In genomic region chr22:32986773-32987050, GRCh38 we compare ENCODE assay signal across 15 cellular contexts.
DNase-seq lines count a peak whose midpoint lies in the region; FAIRE-seq and TF ChIP-seq lines count a peak whose summit lies in the region.
"Had no signal": no experiment of that assay in that cellular context is flagged by ENCODE, and none has a peak within 500 bp of the region (broad histone marks: within the 10 kb centered on the region; RNA-seq: fewer than 3 reads in every experiment).

No MANE protein-coding gene starts in this region.

- H3K79me2 ChIP-seq in PC-9 (ENCODE audit: low read depth): no peaks in the 10 kb centered on the region
- H3K79me2 ChIP-seq in mammary epithelial cell (ENCODE audit: insufficient read depth, low read length): no peaks in the 10 kb centered on the region

- no peaks in the 10 kb centered on the region for H3K9me3 ChIP-seq in PC-9 (ENCODE audit: insufficient read depth, low read depth)
- H3K9me3 ChIP-seq in mammary epithelial cell (replicated peaks; ENCODE audit: insufficient read depth, low read length): no peaks in the 10 kb centered on the region
- H3K9me3 ChIP-seq: upper lobe of left lung had no signal

- H4K20me1 ChIP-seq in PC-9 (ENCODE audit: insufficient read depth): no peaks in the 10 kb centered on the region
- no peaks in the 10 kb centered on the region for H4K20me1 ChIP-seq in mammary epithelial cell (ENCODE audit: insufficient read depth, low read length)

- H3K4me1 ChIP-seq in PC-9 (replicated peaks; ENCODE audit: insufficient read depth) (peaks cover 33% of the 10 kb centered on the region), mammary epithelial cell (ENCODE audit: insufficient read depth, low read length) (peaks cover 39% of the 10 kb centered on the region)

- in situ Hi-C loops in mammary epithelial cell (cut with MboI; ENCODE audit: low sequenced_read_pairs in 2 of 2): loop anchor here (5.0 to 25.0 kb wide), 3 partner anchors 179 to 462 kb away; no protein-coding TSS in a partner anchor

- 0 out of 2 replicates have a peak overlapping the region, but pooled peaks have one; percentile 14 for H3K4me2 ChIP-seq in PC-9
- H3K4me2 ChIP-seq in mammary epithelial cell (ENCODE audit: insufficient read depth, low read depth, low read length): peak overlapping the region; percentile 72

- H3K9ac ChIP-seq in mammary epithelial cell (ENCODE audit: insufficient read depth, low read length): peak overlapping the region; percentile 39

- H3K27me3 Mint-ChIP-seq in mesothelial cell of epicardium (ENCODE audit: low read depth): peaks cover 3% of the 10 kb centered on the region
- peaks cover 4% of the 10 kb centered on the region for H3K27me3 Mint-ChIP-seq in type B pancreatic cell
- H3K27me3 Mint-ChIP-seq: activated CD8-positive, alpha-beta memory T cell treated with anti-CD3 and anti-CD28 coated beads, Interleukin-2, amount 10 ng/mL, durations not matched to agents 7 days and 5 days had no signal

- no peak for FAIRE-seq in HTR-8/SVneo (lab: Jason Lieb, UNC)
- FAIRE-seq: GM19239 had no signal

- no peak overlapping the region for H3K4me3 Mint-ChIP-seq in mesothelial cell of epicardium
- peak overlapping the region; percentile 6 for H3K4me3 Mint-ChIP-seq in type B pancreatic cell
- H3K4me3 Mint-ChIP-seq: activated CD8-positive, alpha-beta memory T cell treated with anti-CD3 and anti-CD28 coated beads, Interleukin-2, amount 10 ng/mL, durations not matched to agents 7 days and 5 days; activated T-cell treated with anti-CD3 and anti-CD28 coated beads, Interleukin-2, amount 50 U/mL, for 72 hours; stimulated activated effector memory CD8-positive, alpha-beta T cell treated with anti-CD3 and anti-CD28 coated beads, Interleukin-12 subunit alpha, Interleukin-12 subunit beta, amount 100 ng/mL, for 72 hours had no signal

- no TSS peak for BruUV-seq in PC-9 (replicated peaks; lab: Mats Ljungman, UMichigan)
- TSS peak; percentile 96 for BruUV-seq in mammary epithelial cell (replicated peaks; lab: Mats Ljungman, UMichigan)

- no peak overlapping the region for H3K27ac ChIP-seq in PC-9
- peak overlapping the region; percentile 80 for H3K27ac ChIP-seq in mammary epithelial cell (ENCODE audit: insufficient read depth, low read depth, low read length)
- H3K27ac ChIP-seq: brain microvascular endothelial cell had no signal

- H3K9me3 Mint-ChIP-seq in mesothelial cell of epicardium (no peaks in the 10 kb centered on the region), type B pancreatic cell (no peaks in the 10 kb centered on the region)
- H3K9me3 Mint-ChIP-seq: activated T-cell treated with anti-CD3 and anti-CD28 coated beads, Interleukin-2, amount 50 U/mL, for 72 hours; stimulated activated effector memory CD8-positive, alpha-beta T cell treated with anti-CD3 and anti-CD28 coated beads, Interleukin-12 subunit alpha, Interleukin-12 subunit beta, amount 100 ng/mL, for 72 hours had no signal

- 0% methylated on average over 1 of the region's 2 CpGs for WGBS in mammary epithelial cell (ENCODE audit: low coverage, missing lambda C conversion rate)

- H3K27ac Mint-ChIP-seq in mesothelial cell of epicardium (peak overlapping the region; percentile 86), type B pancreatic cell (peak overlapping the region; percentile 83)
- H3K27ac Mint-ChIP-seq: activated CD8-positive, alpha-beta memory T cell treated with anti-CD3 and anti-CD28 coated beads, Interleukin-2, amount 10 ng/mL, durations not matched to agents 7 days and 5 days; activated T-cell treated with anti-CD3 and anti-CD28 coated beads, Interleukin-2, amount 50 U/mL, for 72 hours; stimulated activated effector memory CD8-positive, alpha-beta T cell treated with anti-CD3 and anti-CD28 coated beads, Interleukin-12 subunit alpha, Interleukin-12 subunit beta, amount 100 ng/mL, for 72 hours had no signal

- TF ChIP-seq CTCF in PC-9 (conservative IDR thresholded peaks at IDR 0.05) (no peak), mammary epithelial cell (conservative IDR thresholded peaks at IDR 0.05 in 1 of 2, IDR thresholded peaks at IDR 0.05 in 1 of 2; ENCODE audit: extremely low read depth in 1 of 2, insufficient read depth in 1 of 2, low read depth in 1 of 2, low read length in 2 of 2) (no peak), mesothelial cell of epicardium (IDR thresholded peaks at IDR 0.05; ENCODE audit: unreplicated experiment) (no peak), type B pancreatic cell (conservative IDR thresholded peaks at IDR 0.05) (no peak)

- H2AFZ ChIP-seq in PC-9 (no peak overlapping the region), mammary epithelial cell (ENCODE audit: low read depth, low read length) (peak overlapping the region; percentile 78)

- H3K27me3 ChIP-seq in PC-9 (ENCODE audit: insufficient read depth, low read depth) (no peaks in the 10 kb centered on the region), mammary epithelial cell (ENCODE audit: insufficient read depth, low read length) (no peaks in the 10 kb centered on the region)
- H3K27me3 ChIP-seq: brain microvascular endothelial cell, upper lobe of left lung had no signal

- H3F3A ChIP-seq in PC-9 (ENCODE audit: insufficient read depth, low read depth): peaks cover 5% of the 10 kb centered on the region; the same call in 1 of the 2 replicates

- no peaks in the 10 kb centered on the region for H3K9me2 ChIP-seq in PC-9 (ENCODE audit: insufficient read depth)

- CTCF ChIA-PET in PC-9 (lab: Charles Lee): no interaction called here
- CTCF ChIA-PET in mammary epithelial cell (lab: Charles Lee; ENCODE audit: low non-redundant PET): interaction anchor here (0.6 kb wide), 1 partner anchor 15 kb away, joined by 4 read pairs; no protein-coding TSS in a partner anchor

- no peak overlapping the region for H3K4me3 ChIP-seq in PC-9
- H3K4me3 ChIP-seq in mammary epithelial cell (replicated peaks in 1 of 3; ENCODE audit: insufficient read depth in 1 of 3, low read depth in 2 of 3, low read length in 3 of 3): no peak overlapping the region
- H3K4me3 ChIP-seq: upper lobe of left lung had no signal

- H3K4me1 Mint-ChIP-seq in mesothelial cell of epicardium (peaks cover 34% of the 10 kb centered on the region), type B pancreatic cell (ENCODE audit: unreplicated experiment) (peaks cover 25% of the 10 kb centered on the region)
- H3K4me1 Mint-ChIP-seq: activated CD8-positive, alpha-beta memory T cell treated with anti-CD3 and anti-CD28 coated beads, Interleukin-2, amount 10 ng/mL, durations not matched to agents 7 days and 5 days; stimulated activated effector memory CD8-positive, alpha-beta T cell treated with anti-CD3 and anti-CD28 coated beads, Interleukin-12 subunit alpha, Interleukin-12 subunit beta, amount 100 ng/mL, for 72 hours had no signal

- H3K36me3 ChIP-seq in PC-9 (ENCODE audit: low read depth) (no peaks in the 10 kb centered on the region), mammary epithelial cell (ENCODE audit: insufficient read depth, low read length) (no peaks in the 10 kb centered on the region)
- H3K36me3 ChIP-seq: brain microvascular endothelial cell, upper lobe of left lung had no signal

- H3K36me3 Mint-ChIP-seq in mesothelial cell of epicardium: no peaks in the 10 kb centered on the region
- no peaks in the 10 kb centered on the region for H3K36me3 Mint-ChIP-seq in type B pancreatic cell
- H3K36me3 Mint-ChIP-seq: activated CD8-positive, alpha-beta memory T cell treated with anti-CD3 and anti-CD28 coated beads, Interleukin-2, amount 10 ng/mL, durations not matched to agents 7 days and 5 days; stimulated activated effector memory CD8-positive, alpha-beta T cell treated with anti-CD3 and anti-CD28 coated beads, Interleukin-12 subunit alpha, Interleukin-12 subunit beta, amount 100 ng/mL, for 72 hours had no signal

- DNase-seq in PC-9 (no peak), mammary epithelial cell (no peak), mesothelial cell of epicardium (ENCODE audit: low spot score in 2 of 2, unreplicated experiment in 2 of 2) (no peak), type B pancreatic cell (ENCODE audit: extremely low spot score, unreplicated experiment) (no peak), HTR-8/SVneo (ENCODE audit: insufficient read length, low spot score) (no peak), NCI-H146 treated with DMSO at 0.1 percent for 48 hours (lab: John Stamatoyannopoulos, UW; ENCODE audit: unreplicated experiment) (no peak), cerebellar nuclear complex (lab: John Stamatoyannopoulos, UW) (no peak)
- DNase-seq: COR-L47; effector CD8-positive, alpha-beta T cell had no signal

- dilution Hi-C loops in mammary epithelial cell (cut with HindIII; ENCODE audit: low sequenced_read_pairs): no loop called here

- intact Hi-C loops in PC-9 (cut with micrococcal nuclease; ENCODE audit: unreplicated experiment): loop anchor here (1.0 to 5.0 kb wide), 4 partner anchors 184 to 509 kb away; partner anchors contain the start of gene TIMP3
- intact Hi-C loops in mammary epithelial cell (cut with micrococcal nuclease): loop anchor here (1.0 to 5.0 kb wide), 6 partner anchors 14 to 459 kb away; no protein-coding TSS in a partner anchor

- POLR2A ChIA-PET in PC-9 (lab: Charles Lee; ENCODE audit: unreplicated experiment): interaction anchor here (0.6 kb wide), 1 partner anchor 311 kb away, joined by 3 read pairs; no protein-coding TSS in a partner anchor
